In genomic region chr13:40331802-40332201, GRCh38 we compare ENCODE assay signal across 1 cellular context.
TF ChIP-seq lines count a peak whose summit lies in the region.

No MANE protein-coding gene starts in this region.

TF ChIP-seq in endothelial cell of umbilical vein, 7 proteins besides CTCF, POLR2A, EP300 and RAD21:
- TF ChIP-seq POLR2AphosphoS5 (IDR thresholded peaks at IDR 0.05; ENCODE audit: insufficient read depth, low read depth, low read length) (no peak), GATA2 (IDR thresholded peaks at IDR 0.05; ENCODE audit: insufficient read depth, insufficient read length, low read depth, low read length) (peak; percentile 17)
